8 cellular contexts compared by ENCODE assay signal in genomic region chr11:73760680-73761402, GRCh38. TPM values are rescaled to one million over a fixed set of nuclear protein-coding genes. Genes with fewer than 3 reads are reported as not detected.
DNase-seq lines count a peak whose midpoint lies in the region; ATAC-seq lines count a peak whose summit lies in the region.

RAB6A (minus strand) TSS chr11:73761074; CDS start chr11:73760635, 439 bp downstream.

- peak; percentile 91 for ATAC-seq in GM21529 (IDR thresholded peaks at IDR 0.05; ENCODE audit: unreplicated experiment)

- H3K4me3 Mint-ChIP-seq in IgD-negative memory B cell, result peak within 1 kb of the TSS; percentile 53 to 95 (median 88)

- no peaks in the 10 kb centered on the region for H3K27me3 ChIP-seq in mononuclear cell (ENCODE audit: insufficient read depth, low read length)

- peak within 1 kb of the TSS; percentile 89 to 98 (median 97) for H3K27ac Mint-ChIP-seq in IgD-negative memory B cell

- peaks cover 14% of the 10 kb centered on the region for H3K4me1 ChIP-seq in mononuclear cell (ENCODE audit: insufficient read depth, low read length)

- H3K4me3 ChIP-seq in mononuclear cell (ENCODE audit: low read length), result peak within 1 kb of the TSS; percentile 90

- no peaks in the 10 kb centered on the region for H3K27me3 Mint-ChIP-seq in IgD-negative memory B cell

- H3K4me1 Mint-ChIP-seq in IgD-negative memory B cell, result peaks cover 16 to 23% (median 18%) of the 10 kb centered on the region in 3 donors

- DNase-seq in DMS153 treated with DMSO at 0.1 percent for 48 hours (lab: John Stamatoyannopoulos, UW; ENCODE audit: unreplicated experiment), result peak; percentile 97
- peak; percentile 100 for DNase-seq in OCI-M1 (lab: John Stamatoyannopoulos, UW)
- peak; percentile 99 for DNase-seq in activated T-cell treated with anti-CD3 and anti-CD28 coated beads for 24 hours (ENCODE audit: low read depth)
- DNase-seq in epidermal melanocyte (ENCODE audit: insufficient read length, low spot score), result peak; percentile 95
- peak; percentile 96 to 98 for DNase-seq in stimulated activated CD8-positive, alpha-beta memory T cell treated with anti-CD3 and anti-CD28 coated beads, Interleukin-4, amount 100 ng/mL, for 1 hour (ENCODE audit: low read depth in 2 of 2, low spot score in 1 of 2)

- no peaks in the 10 kb centered on the region for H3K9me3 Mint-ChIP-seq in IgD-negative memory B cell

- H3K36me3 Mint-ChIP-seq in IgD-negative memory B cell, result no peaks in the 10 kb centered on the region

- no peaks in the 10 kb centered on the region for H3K9me3 ChIP-seq in mononuclear cell (ENCODE audit: low read depth, low read length)

RNA-seq across cellular contexts. Expression of gene RAB6A, which starts in this region (rescaled TPM):
- polyA plus RNA-seq in IgD-negative memory B cell, result 93.4 TPM
- 85.2 TPM for total RNA-seq in mononuclear cell

Comparison
In these comparisons a context has a peak if more than half of its experiments do, and no peak if none do; other contexts are left out.
1. Peak in every context shown above with its lines: DNase-seq, ATAC-seq and H3K4me3 ChIP-seq.